Comparison of ENCODE assay signal across 1 cellular context in genomic region chr5:122772446-122772845, GRCh38.
TF ChIP-seq lines count a peak whose summit lies in the region.

No MANE protein-coding gene starts in this region.

TF ChIP-seq in HepG2, 621 proteins besides CTCF, POLR2A, EP300 and RAD21:
- TF ChIP-seq SOX6 (IDR thresholded peaks at IDR 0.05) (no peak), SOX6 (CRISPR knock-in tag; IDR thresholded peaks at IDR 0.05) (no peak), TEAD3 (CRISPR knock-in tag; optimal IDR thresholded peaks at IDR 0.05; ENCODE audit: borderline replicate concordance) (peak; percentile 86), ZBTB1 (CRISPR knock-in tag; IDR thresholded peaks at IDR 0.05; ENCODE audit: borderline replicate concordance) (no peak), ZNF652 (CRISPR knock-in tag; IDR thresholded peaks at IDR 0.05; ENCODE audit: borderline replicate concordance, low read depth) (peak; percentile 80), SRF (IDR thresholded peaks at IDR 0.05; ENCODE audit: low read depth, low read length) (peak; percentile 62)
